ENCODE assay signal across 7 cellular contexts in genomic region chr1:144490394-144490793, GRCh38. TPM values are rescaled to one million over a fixed set of nuclear protein-coding genes. Genes with fewer than 3 reads are reported as not detected.
A peak's percentile ranks its signal among the peaks of the same experiment; 100 is the strongest.
DNase-seq lines count a peak whose midpoint lies in the region; ATAC-seq lines count a peak whose summit lies in the region.
"Not testable (repeated sequence)": the region's sequence is repeated elsewhere in the genome, so short reads cannot be mapped to it uniquely, and the experiment has no call there.

No MANE protein-coding gene starts in this region.

- not testable (repeated sequence) for H3K9me3 ChIP-seq in T-helper 17 cell (ENCODE audit: control insufficient read depth, low read length, poor library complexity, severe bottlenecking)

- not testable (repeated sequence) for H3K4me1 Mint-ChIP-seq in T-helper 17 cell; activated naive CD4-positive, alpha-beta T cell treated with anti-CD3 and anti-CD28 coated beads, Interleukin-2, amount 50 U/mL, for 24 hours; effector memory CD8-positive, alpha-beta T cell (ENCODE audit: low read depth in 2 of 2); memory B cell

- H3K36me3 Mint-ChIP-seq in T-helper 17 cell (ENCODE audit: low read depth); activated naive CD4-positive, alpha-beta T cell treated with anti-CD3 and anti-CD28 coated beads, Interleukin-2, amount 50 U/mL, for 24 hours; effector memory CD8-positive, alpha-beta T cell (ENCODE audit: insufficient read depth); memory B cell: not testable (repeated sequence)

- H3K27me3 Mint-ChIP-seq in T-helper 17 cell; activated naive CD4-positive, alpha-beta T cell treated with anti-CD3 and anti-CD28 coated beads, Interleukin-2, amount 50 U/mL, for 24 hours; effector memory CD8-positive, alpha-beta T cell; memory B cell: not testable (repeated sequence)

- not testable (repeated sequence) for H3K9me3 Mint-ChIP-seq in activated naive CD4-positive, alpha-beta T cell treated with anti-CD3 and anti-CD28 coated beads, Interleukin-2, amount 50 U/mL, for 24 hours; effector memory CD8-positive, alpha-beta T cell; memory B cell

- H3K4me3 Mint-ChIP-seq in T-helper 17 cell (peak overlapping the region; percentile 52), memory B cell (peak overlapping the region; percentile 53)
- H3K4me3 Mint-ChIP-seq in activated naive CD4-positive, alpha-beta T cell treated with anti-CD3 and anti-CD28 coated beads, Interleukin-2, amount 50 U/mL, for 24 hours, result peak overlapping the region; percentile 72
- H3K4me3 Mint-ChIP-seq in effector memory CD8-positive, alpha-beta T cell, result peak overlapping the region in 1 of 2 donors; percentile 64

- in situ Hi-C loops in G401 (cut with HindIII; ENCODE audit: low sequenced_read_pairs), result not testable (repeated sequence)

- peak; percentile 42 for ATAC-seq in T-helper 17 cell
- ATAC-seq in effector memory CD8-positive, alpha-beta T cell (replicated peaks), result peak; percentile 35
- not testable (repeated sequence) for ATAC-seq in memory B cell (ENCODE audit: low read depth)

- DNase-seq in G401 (ENCODE audit: low spot score), result peak; percentile 8
- peak in 2 of 3 donors; percentile 9 to 16 for DNase-seq in T-helper 17 cell
- peak; percentile 14 for DNase-seq in activated CD8-positive, alpha-beta memory T cell treated with anti-CD3 and anti-CD28 coated beads, Interleukin-2, amount 50 U/mL, for 4 hours
- DNase-seq in effector memory CD8-positive, alpha-beta T cell, result peak in 2 of 3 experiments; percentile 1 to 14
- DNase-seq in memory B cell (ENCODE audit: low spot score in 2 of 2), result peak in 1 of 2 donors; percentile 14
- peak; percentile 4 for DNase-seq in stimulated activated CD4-positive, alpha-beta T cell treated with anti-CD3 and anti-CD28 coated beads, Interleukin-12 subunit alpha, Interleukin-12 subunit beta, amount 100 ng/mL, for 4 hours

- H3K27ac Mint-ChIP-seq in T-helper 17 cell; activated naive CD4-positive, alpha-beta T cell treated with anti-CD3 and anti-CD28 coated beads, Interleukin-2, amount 50 U/mL, for 24 hours; effector memory CD8-positive, alpha-beta T cell; memory B cell: not testable (repeated sequence)

RNA-seq across cellular contexts. Expression of gene NBPF15, which starts 28.9 kb away (rescaled TPM):
- total RNA-seq in G401 (2014; rRNA removed; shearing (Covaris generic)), result 14.2 and 20.5 TPM in 2 replicates
- total RNA-seq in T-helper 17 cell, result 100 to 1,000 TPM in 1 of 2 donors, 10 to 100 TPM in 1; 98.8 to 125 TPM
